Comparison of ENCODE assay signal across 8 cellular contexts in genomic region chr12:66066071-66066928, GRCh38.
DNase-seq lines count a peak whose midpoint lies in the region; ATAC-seq and TF ChIP-seq lines count a peak whose summit lies in the region.

No MANE protein-coding gene starts in this region.

- H3K9me3 ChIP-seq in cardiac muscle cell (ENCODE audit: low read depth), result no peaks in the 10 kb centered on the region

- no peak overlapping the region for H3K4me3 ChIP-seq in cardiac muscle cell
- H3K4me3 ChIP-seq in fibroblast of mammary gland (ENCODE audit: control insufficient read depth, low read depth, low read length), result no peak overlapping the region

- no peak for TF ChIP-seq CTCF in cardiac muscle cell (IDR thresholded peaks at IDR 0.05; ENCODE audit: low read depth, low read length)
- no peak for TF ChIP-seq CTCF in fibroblast of mammary gland (conservative IDR thresholded peaks at IDR 0.05; ENCODE audit: control insufficient read depth, insufficient read depth, low read depth, low read length)

- H3K36me3 ChIP-seq in cardiac muscle cell, result no peaks in the 10 kb centered on the region

- no peak overlapping the region for H3K27ac ChIP-seq in cardiac muscle cell
- H3K27ac ChIP-seq in substantia nigra (ENCODE audit: low read depth, low read length, poor library complexity, severe bottlenecking), result no peak overlapping the region

- H3K27me3 ChIP-seq in cardiac muscle cell, result no peaks in the 10 kb centered on the region

- DNase-seq in cardiac muscle cell (ENCODE audit: low read depth in 1 of 2, low spot score in 1 of 2), result peak; percentile 5 to 72
- no peak for DNase-seq in left cardiac atrium
- peak; percentile 91 for DNase-seq in NCI-H446 treated with DMSO at 0.1 percent for 48 hours (lab: John Stamatoyannopoulos, UW)
- peak; percentile 54 for DNase-seq in fibroblast of mammary gland (ENCODE audit: low read depth)
- no peak for DNase-seq in substantia nigra (lab: John Stamatoyannopoulos, UW)
- DNase-seq in T-helper 9 cell, result no peak
- DNase-seq in central memory CD4-positive, alpha-beta T cell, result no peak

- intact Hi-C loops in left cardiac atrium (cut with DNase I), result no loop called here

- ATAC-seq in left cardiac atrium, result no peak
- ATAC-seq in HG02884 (IDR thresholded peaks at IDR 0.05; ENCODE audit: unreplicated experiment), result peak; percentile 71

- no peaks in the 10 kb centered on the region for H3K4me1 ChIP-seq in cardiac muscle cell (ENCODE audit: low read depth)

Comparison
In these comparisons a context has a peak if more than half of its experiments do, and no peak if none do; other contexts are left out.
1. DNase-seq: peak in cardiac muscle cell (2 of 2), NCI-H446 treated with DMSO at 0.1 percent for 48 hours (single experiment) and fibroblast of mammary gland (single experiment); none in left cardiac atrium (single experiment), substantia nigra (0 of 49), T-helper 9 cell (single experiment) and central memory CD4-positive, alpha-beta T cell (single experiment).